1 cellular context compared by ENCODE assay signal in the genomic region with DNA sequence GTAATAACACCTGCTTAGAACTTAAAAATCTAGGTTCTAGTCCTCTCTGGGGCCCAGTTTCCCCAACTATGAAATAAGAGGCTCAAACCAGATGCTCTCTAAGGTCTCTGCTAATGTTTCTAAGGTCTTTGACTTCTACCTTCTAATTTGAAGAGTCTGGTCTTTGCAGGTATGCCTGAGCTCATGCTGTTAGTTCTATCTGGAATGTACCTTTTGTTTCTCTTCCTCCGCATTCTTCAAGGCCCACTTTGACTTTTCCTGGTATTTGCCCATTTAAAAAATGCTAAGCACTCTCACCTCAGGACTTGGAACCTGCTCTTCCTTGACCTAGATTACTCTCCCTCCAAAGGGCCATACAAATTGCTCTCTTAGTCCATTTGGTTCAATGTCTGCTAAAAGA.
TF ChIP-seq lines count a peak whose summit lies in the region.

No MANE protein-coding gene starts in this region.

TF ChIP-seq in H1, 55 proteins besides CTCF, POLR2A, EP300 and RAD21:
- TF ChIP-seq, protein P1, sequence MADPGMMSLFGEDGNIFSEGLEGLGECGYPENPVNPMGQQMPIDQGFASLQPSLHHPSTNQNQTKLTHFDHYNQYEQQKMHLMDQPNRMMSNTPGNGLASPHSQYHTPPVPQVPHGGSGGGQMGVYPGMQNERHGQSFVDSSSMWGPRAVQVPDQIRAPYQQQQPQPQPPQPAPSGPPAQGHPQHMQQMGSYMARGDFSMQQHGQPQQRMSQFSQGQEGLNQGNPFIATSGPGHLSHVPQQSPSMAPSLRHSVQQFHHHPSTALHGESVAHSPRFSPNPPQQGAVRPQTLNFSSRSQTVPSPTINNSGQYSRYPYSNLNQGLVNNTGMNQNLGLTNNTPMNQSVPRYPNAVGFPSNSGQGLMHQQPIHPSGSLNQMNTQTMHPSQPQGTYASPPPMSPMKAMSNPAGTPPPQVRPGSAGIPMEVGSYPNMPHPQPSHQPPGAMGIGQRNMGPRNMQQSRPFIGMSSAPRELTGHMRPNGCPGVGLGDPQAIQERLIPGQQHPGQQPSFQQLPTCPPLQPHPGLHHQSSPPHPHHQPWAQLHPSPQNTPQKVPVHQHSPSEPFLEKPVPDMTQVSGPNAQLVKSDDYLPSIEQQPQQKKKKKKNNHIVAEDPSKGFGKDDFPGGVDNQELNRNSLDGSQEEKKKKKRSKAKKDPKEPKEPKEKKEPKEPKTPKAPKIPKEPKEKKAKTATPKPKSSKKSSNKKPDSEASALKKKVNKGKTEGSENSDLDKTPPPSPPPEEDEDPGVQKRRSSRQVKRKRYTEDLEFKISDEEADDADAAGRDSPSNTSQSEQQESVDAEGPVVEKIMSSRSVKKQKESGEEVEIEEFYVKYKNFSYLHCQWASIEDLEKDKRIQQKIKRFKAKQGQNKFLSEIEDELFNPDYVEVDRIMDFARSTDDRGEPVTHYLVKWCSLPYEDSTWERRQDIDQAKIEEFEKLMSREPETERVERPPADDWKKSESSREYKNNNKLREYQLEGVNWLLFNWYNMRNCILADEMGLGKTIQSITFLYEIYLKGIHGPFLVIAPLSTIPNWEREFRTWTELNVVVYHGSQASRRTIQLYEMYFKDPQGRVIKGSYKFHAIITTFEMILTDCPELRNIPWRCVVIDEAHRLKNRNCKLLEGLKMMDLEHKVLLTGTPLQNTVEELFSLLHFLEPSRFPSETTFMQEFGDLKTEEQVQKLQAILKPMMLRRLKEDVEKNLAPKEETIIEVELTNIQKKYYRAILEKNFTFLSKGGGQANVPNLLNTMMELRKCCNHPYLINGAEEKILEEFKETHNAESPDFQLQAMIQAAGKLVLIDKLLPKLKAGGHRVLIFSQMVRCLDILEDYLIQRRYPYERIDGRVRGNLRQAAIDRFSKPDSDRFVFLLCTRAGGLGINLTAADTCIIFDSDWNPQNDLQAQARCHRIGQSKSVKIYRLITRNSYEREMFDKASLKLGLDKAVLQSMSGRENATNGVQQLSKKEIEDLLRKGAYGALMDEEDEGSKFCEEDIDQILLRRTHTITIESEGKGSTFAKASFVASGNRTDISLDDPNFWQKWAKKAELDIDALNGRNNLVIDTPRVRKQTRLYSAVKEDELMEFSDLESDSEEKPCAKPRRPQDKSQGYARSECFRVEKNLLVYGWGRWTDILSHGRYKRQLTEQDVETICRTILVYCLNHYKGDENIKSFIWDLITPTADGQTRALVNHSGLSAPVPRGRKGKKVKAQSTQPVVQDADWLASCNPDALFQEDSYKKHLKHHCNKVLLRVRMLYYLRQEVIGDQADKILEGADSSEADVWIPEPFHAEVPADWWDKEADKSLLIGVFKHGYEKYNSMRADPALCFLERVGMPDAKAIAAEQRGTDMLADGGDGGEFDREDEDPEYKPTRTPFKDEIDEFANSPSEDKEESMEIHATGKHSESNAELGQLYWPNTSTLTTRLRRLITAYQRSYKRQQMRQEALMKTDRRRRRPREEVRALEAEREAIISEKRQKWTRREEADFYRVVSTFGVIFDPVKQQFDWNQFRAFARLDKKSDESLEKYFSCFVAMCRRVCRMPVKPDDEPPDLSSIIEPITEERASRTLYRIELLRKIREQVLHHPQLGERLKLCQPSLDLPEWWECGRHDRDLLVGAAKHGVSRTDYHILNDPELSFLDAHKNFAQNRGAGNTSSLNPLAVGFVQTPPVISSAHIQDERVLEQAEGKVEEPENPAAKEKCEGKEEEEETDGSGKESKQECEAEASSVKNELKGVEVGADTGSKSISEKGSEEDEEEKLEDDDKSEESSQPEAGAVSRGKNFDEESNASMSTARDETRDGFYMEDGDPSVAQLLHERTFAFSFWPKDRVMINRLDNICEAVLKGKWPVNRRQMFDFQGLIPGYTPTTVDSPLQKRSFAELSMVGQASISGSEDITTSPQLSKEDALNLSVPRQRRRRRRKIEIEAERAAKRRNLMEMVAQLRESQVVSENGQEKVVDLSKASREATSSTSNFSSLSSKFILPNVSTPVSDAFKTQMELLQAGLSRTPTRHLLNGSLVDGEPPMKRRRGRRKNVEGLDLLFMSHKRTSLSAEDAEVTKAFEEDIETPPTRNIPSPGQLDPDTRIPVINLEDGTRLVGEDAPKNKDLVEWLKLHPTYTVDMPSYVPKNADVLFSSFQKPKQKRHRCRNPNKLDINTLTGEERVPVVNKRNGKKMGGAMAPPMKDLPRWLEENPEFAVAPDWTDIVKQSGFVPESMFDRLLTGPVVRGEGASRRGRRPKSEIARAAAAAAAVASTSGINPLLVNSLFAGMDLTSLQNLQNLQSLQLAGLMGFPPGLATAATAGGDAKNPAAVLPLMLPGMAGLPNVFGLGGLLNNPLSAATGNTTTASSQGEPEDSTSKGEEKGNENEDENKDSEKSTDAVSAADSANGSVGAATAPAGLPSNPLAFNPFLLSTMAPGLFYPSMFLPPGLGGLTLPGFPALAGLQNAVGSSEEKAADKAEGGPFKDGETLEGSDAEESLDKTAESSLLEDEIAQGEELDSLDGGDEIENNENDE (IDR thresholded peaks at IDR 0.05; ENCODE audit: insufficient replicate concordance, low read length): peak; percentile 65
- TF ChIP-seq TAF1 (IDR thresholded peaks at IDR 0.05; ENCODE audit: low read depth, low read length) (no peak), TEAD4 (IDR thresholded peaks at IDR 0.05; ENCODE audit: low read depth, low read length) (peak; percentile 87)
TF ChIP-seq in H1: peak in this region for 2.
